Comparison of ENCODE assay signal across 8 cellular contexts in the genomic region with DNA sequence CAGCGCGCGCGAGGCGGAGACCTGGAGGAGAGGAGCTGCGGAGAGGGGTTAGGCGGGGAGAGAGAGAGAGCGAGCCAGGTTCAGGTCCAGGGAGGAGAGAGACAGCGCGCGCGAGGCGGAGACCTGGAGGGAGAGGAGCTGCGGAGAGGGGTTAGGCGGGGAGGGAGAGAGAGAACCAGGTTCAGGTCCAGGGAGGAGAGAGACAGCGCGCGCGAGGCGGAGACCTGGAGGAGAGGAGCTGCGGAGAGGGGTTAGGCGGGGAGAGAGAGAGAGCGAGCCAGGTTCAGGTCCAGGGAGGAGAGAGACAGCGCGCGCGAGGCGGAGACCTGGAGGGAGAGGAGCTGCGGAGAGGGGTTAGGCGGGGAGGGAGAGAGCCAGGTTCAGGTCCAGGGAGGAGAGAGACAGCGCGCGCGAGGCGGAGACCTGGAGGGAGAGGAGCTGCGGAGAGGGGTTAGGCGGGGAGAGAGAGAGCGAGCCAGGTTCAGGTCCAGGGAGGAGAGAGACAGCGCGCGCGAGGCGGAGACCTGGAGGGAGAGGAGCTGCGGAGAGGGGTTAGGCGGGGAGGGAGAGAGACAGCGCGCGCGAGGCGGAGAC. TPM values are rescaled to one million over a fixed set of nuclear protein-coding genes. Genes with fewer than 3 reads are reported as not detected.
A peak's percentile ranks its signal among the peaks of the same experiment; 100 is the strongest.
DNase-seq lines count a peak whose midpoint lies in the region; ATAC-seq, FAIRE-seq and TF ChIP-seq lines count a peak whose summit lies in the region.
"Not testable (repeated sequence)": the region's sequence is repeated elsewhere in the genome, so short reads cannot be mapped to it uniquely, and the experiment has no call there.

No MANE protein-coding gene starts in this region.

- not testable (repeated sequence) for H3K27ac Mint-ChIP-seq in activated CD4-positive, alpha-beta T cell treated with anti-CD3 and anti-CD28 coated beads for 36 hours

- H3K23ac ChIP-seq in mesenchymal stem cell (ENCODE audit: low read length in 2 of 2) = not testable (repeated sequence)

- TF ChIP-seq POLR2A in GM12878 (IDR thresholded peaks at IDR 0.05; ENCODE audit: low read depth, low read length); prostate gland (IDR thresholded peaks at IDR 0.05); upper lobe of left lung (IDR thresholded peaks at IDR 0.05): not testable (repeated sequence)

- not testable (repeated sequence) for H3K27me3 Mint-ChIP-seq in activated CD4-positive, alpha-beta T cell treated with anti-CD3 and anti-CD28 coated beads for 36 hours

- H3K9ac ChIP-seq in DND-41 (ENCODE audit: low read depth, low read length) (peak overlapping the region; percentile 95; the same call in 1 of the 2 replicates), GM12878 (ENCODE audit: control insufficient read depth, insufficient read depth, low read length) (peak overlapping the region; percentile 2; the same call in 1 of the 2 replicates), mesenchymal stem cell (ENCODE audit: low read length) (peak overlapping the region; percentile 77)
- H3K9ac ChIP-seq in fibroblast of lung (ENCODE audit: insufficient read depth, low read length) = not testable (repeated sequence)

- not testable (repeated sequence) for DNase-seq in DND-41; MG63; GM12878 (ENCODE audit: low read depth, low spot score); mesenchymal stem cell; prostate gland (ENCODE audit: low spot score); upper lobe of left lung
- DNase-seq in activated CD4-positive, alpha-beta T cell treated with anti-CD3 and anti-CD28 coated beads for 36 hours = peak; percentile 35
- peak in 1 of 2 donors; percentile 10 for DNase-seq in fibroblast of lung (ENCODE audit: low read depth in 2 of 2)

- H2AK5ac ChIP-seq in mesenchymal stem cell (ENCODE audit: low read length, severe bottlenecking) = not testable (repeated sequence)

- H3K4me1 ChIP-seq in DND-41 (ENCODE audit: insufficient read depth, low read length) (peaks cover 34% of the 10 kb centered on the region), mesenchymal stem cell (ENCODE audit: control insufficient read depth, insufficient read depth, low read depth, low read length) (peaks cover 31% of the 10 kb centered on the region), prostate gland (replicated peaks) (peaks cover 12% of the 10 kb centered on the region), upper lobe of left lung (peaks cover 20 to 40% (median 29%) of the 10 kb centered on the region in 4 donors)
- H3K4me1 ChIP-seq in GM12878 (ENCODE audit: control insufficient read depth, insufficient read depth, low read length); fibroblast of lung (ENCODE audit: control insufficient read depth, extremely low read depth, insufficient read depth, low read length): not testable (repeated sequence)

- H3K14ac ChIP-seq in mesenchymal stem cell (ENCODE audit: low read length in 2 of 2) = not testable (repeated sequence)

- not testable (repeated sequence) for H3K9me3 Mint-ChIP-seq in activated CD4-positive, alpha-beta T cell treated with anti-CD3 and anti-CD28 coated beads for 36 hours (ENCODE audit: low read depth)

- RAD21 ChIA-PET in GM12878 (lab: Charles Lee; ENCODE audit: unreplicated experiment) = interaction anchor here (1.3 to 2.7 kb wide), 4 partner anchors 14 to 169 kb away, joined by 3 to 18 read pairs (median 7); no protein-coding TSS in a partner anchor

- SMC1A ChIA-PET in GM12878 (lab: Charles Lee; ENCODE audit: uncharacterized antibody, unreplicated experiment) = interaction anchor here (0.6 to 1.4 kb wide), 4 partner anchors 28 to 199 kb away, joined by 3 to 6 read pairs (median 4); no protein-coding TSS in a partner anchor

- not testable (repeated sequence) for H4K91ac ChIP-seq in mesenchymal stem cell (ENCODE audit: low read length)

- H2BK120ac ChIP-seq in mesenchymal stem cell (ENCODE audit: low read depth, low read length) = not testable (repeated sequence)

- TF ChIP-seq CTCF in DND-41 (IDR thresholded peaks at IDR 0.05; ENCODE audit: borderline replicate concordance, extremely low read depth, low read length, poor library complexity, severe bottlenecking); GM12878 (IDR thresholded peaks at IDR 0.05 in 2 of 3, conservative IDR thresholded peaks at IDR 0.05 in 1 of 3; ENCODE audit: control insufficient read depth in 2 of 3, extremely low read depth in 1 of 3, insufficient read depth in 1 of 3, low read depth in 3 of 3, low read length in 3 of 3); fibroblast of lung (conservative IDR thresholded peaks at IDR 0.05 in 1 of 2, IDR thresholded peaks at IDR 0.05 in 1 of 2; ENCODE audit: low read depth in 1 of 2, low read length in 2 of 2); prostate gland (IDR thresholded peaks at IDR 0.05); upper lobe of left lung (IDR thresholded peaks at IDR 0.05): not testable (repeated sequence)

- intact Hi-C loops in activated CD4-positive, alpha-beta T cell treated with anti-CD3 and anti-CD28 coated beads for 36 hours (cut with DNase I, micrococcal nuclease) = loop anchor here (5.0 to 10.0 kb wide), 3 partner anchors 138 to 1048 kb away; a partner anchor contains a TSS
- intact Hi-C loops in GM12878 (cut with micrococcal nuclease; ENCODE audit: unreplicated experiment) = loop anchor here (10.0 kb wide), 1 partner anchor 140 kb away; a partner anchor contains a TSS
- intact Hi-C loops in prostate gland (cut with DNase I) = loop anchor here (10.0 kb wide), 2 partner anchors 140 to 420 kb away; a partner anchor contains a TSS

- H3K4me3 ChIP-seq in DND-41 (ENCODE audit: low read depth in 1 of 2, low read length in 2 of 2) (peak overlapping the region; percentile 73 to 75; a peak in 3 of 4 replicates), MG63 (peak overlapping the region; percentile 35; the same call in 1 of the 2 replicates), GM12878 (peak overlapping the region; percentile 90; the same call in 1 of the 2 replicates), fibroblast of lung (replicated peaks in 1 of 4; ENCODE audit: control extremely low read depth in 1 of 4, insufficient read depth in 1 of 4, low read depth in 3 of 4, low read length in 4 of 4) (peak overlapping the region in 3 of 4 experiments; percentile 63 to 84 (median 72)), mesenchymal stem cell (ENCODE audit: insufficient read depth in 1 of 2, low read depth in 1 of 2, low read length in 2 of 2) (peak overlapping the region; percentile 37 to 83), prostate gland (peak overlapping the region; percentile 76 to 85), upper lobe of left lung (peak overlapping the region in 3 of 4 donors; percentile 98 to 100 (median 99))

- not testable (repeated sequence) for TF ChIP-seq EP300 in GM12878 (IDR thresholded peaks at IDR 0.05; ENCODE audit: borderline replicate concordance in 1 of 2, control insufficient read depth in 1 of 2, low read depth in 2 of 2, low read length in 2 of 2); upper lobe of left lung (IDR thresholded peaks at IDR 0.05)

- not testable (repeated sequence) for H2BK15ac ChIP-seq in mesenchymal stem cell (ENCODE audit: low read depth, poor library complexity, severe bottlenecking)

- not testable (repeated sequence) for H3K9me3 ChIP-seq in DND-41 (ENCODE audit: insufficient read depth, low read length, severe bottlenecking); MG63; GM12878 (replicated peaks; ENCODE audit: control insufficient read depth, insufficient read depth, low read length); fibroblast of lung (ENCODE audit: control insufficient read depth, insufficient read depth, low read depth, low read length); mesenchymal stem cell (ENCODE audit: control insufficient read depth, low read length); prostate gland; upper lobe of left lung

- H3K79me1 ChIP-seq in mesenchymal stem cell (replicated peaks; ENCODE audit: low read length, poor library complexity, severe bottlenecking) = peaks cover 27% of the 10 kb centered on the region

- not testable (repeated sequence) for H2BK5ac ChIP-seq in mesenchymal stem cell (ENCODE audit: low read depth, low read length, poor library complexity, severe bottlenecking)

- H3K4me2 ChIP-seq in DND-41 (ENCODE audit: insufficient read depth, low read length) (peak overlapping the region; percentile 97), fibroblast of lung (ENCODE audit: extremely low read depth, insufficient read depth, low read length) (peak overlapping the region; percentile 80), mesenchymal stem cell (ENCODE audit: low read length, poor library complexity, severe bottlenecking) (peak overlapping the region; percentile 81)
- H3K4me2 ChIP-seq in GM12878 (ENCODE audit: control insufficient read depth, insufficient read depth) = not testable (repeated sequence)

- not testable (repeated sequence) for ATAC-seq in DND-41 (ENCODE audit: insufficient read depth, low read depth); activated CD4-positive, alpha-beta T cell treated with anti-CD3 and anti-CD28 coated beads for 36 hours; GM12878; upper lobe of left lung (ENCODE audit: low FRiP score in 2 of 2)

- not testable (repeated sequence) for BruUV-seq in GM12878 (replicated peaks; lab: Mats Ljungman, UMichigan)

- H3K27me3 ChIP-seq in DND-41 (ENCODE audit: insufficient read depth, low read length, poor library complexity); MG63; GM12878 (replicated peaks in 1 of 2; ENCODE audit: control insufficient read depth in 2 of 2, insufficient read depth in 2 of 2, low read length in 1 of 2); fibroblast of lung (ENCODE audit: control insufficient read depth, insufficient read depth, low read length); prostate gland (replicated peaks; ENCODE audit: insufficient read depth): not testable (repeated sequence)
- H3K27me3 ChIP-seq in mesenchymal stem cell (ENCODE audit: control insufficient read depth in 1 of 2, insufficient read depth in 1 of 2, low read length in 2 of 2) = peaks cover 14 to 43% of the 10 kb centered on the region in 2 experiments
- peaks cover 0 to 39% (median 17%) of the 10 kb centered on the region in 4 donors for H3K27me3 ChIP-seq in upper lobe of left lung

- H3K18ac ChIP-seq in mesenchymal stem cell (ENCODE audit: low read depth in 1 of 2, low read length in 2 of 2) = not testable (repeated sequence)

- in situ Hi-C loops in GM12878 (cut with MboI) = not testable (repeated sequence)

- H3K36me3 Mint-ChIP-seq in activated CD4-positive, alpha-beta T cell treated with anti-CD3 and anti-CD28 coated beads for 36 hours (ENCODE audit: low read depth) = peaks cover 21% of the 10 kb centered on the region

- peaks cover 35% of the 10 kb centered on the region for H3K79me2 ChIP-seq in DND-41 (ENCODE audit: insufficient read depth, low read length)
- H3K79me2 ChIP-seq in GM12878 (ENCODE audit: control insufficient read depth, insufficient read depth, low read length) = peaks cover 21% of the 10 kb centered on the region
- not testable (repeated sequence) for H3K79me2 ChIP-seq in fibroblast of lung (ENCODE audit: control insufficient read depth, insufficient read depth, low read length)

- POLR2A ChIA-PET in activated CD4-positive, alpha-beta T cell treated with anti-CD3 and anti-CD28 coated beads for 36 hours (lab: Charles Lee) = not testable (repeated sequence)
- POLR2A ChIA-PET in GM12878 (lab: Charles Lee) = interaction anchor here (0.6 to 2.9 kb wide), 3 partner anchors 14 to 29 kb away, joined by 3 to 17 read pairs (median 9); no protein-coding TSS in a partner anchor

- not testable (repeated sequence) for FAIRE-seq in GM12878 (lab: Jason Lieb, UNC)

- peaks cover 34% of the 10 kb centered on the region for H4K20me1 ChIP-seq in DND-41 (ENCODE audit: insufficient read depth, low read length)
- not testable (repeated sequence) for H4K20me1 ChIP-seq in GM12878 (ENCODE audit: control insufficient read depth, insufficient read depth); fibroblast of lung (ENCODE audit: control insufficient read depth, extremely low read depth, insufficient read depth, low read length)

- not testable (repeated sequence) for H4K8ac ChIP-seq in mesenchymal stem cell (ENCODE audit: low read length)

- WGBS in GM12878 (ENCODE audit: insufficient coverage, insufficient replicate concordance, low lambda C conversion rate, missing lambda C conversion rate) = 0% methylated on average over 5 of the region's 50 CpGs
- 0% methylated on average over 13 of the region's 50 CpGs for WGBS in mesenchymal stem cell
- WGBS in prostate gland = 2% methylated on average over 19 of the region's 50 CpGs
- 3 to 5% methylated on average over 13 to 25 of the region's 50 CpGs for WGBS in upper lobe of left lung, 2 donors

- H2BK12ac ChIP-seq in mesenchymal stem cell (ENCODE audit: low read length in 2 of 2) = not testable (repeated sequence)

- H3K4ac ChIP-seq in mesenchymal stem cell (ENCODE audit: low read depth in 1 of 2, low read length in 2 of 2) = not testable (repeated sequence)

- peaks cover 19% of the 10 kb centered on the region for H3K36me3 ChIP-seq in DND-41 (ENCODE audit: insufficient read depth, low read length)
- not testable (repeated sequence) for H3K36me3 ChIP-seq in MG63; GM12878 (ENCODE audit: control insufficient read depth in 2 of 2, insufficient read depth in 2 of 2, low read length in 1 of 2); fibroblast of lung (ENCODE audit: control insufficient read depth, insufficient read depth, low read length); prostate gland; upper lobe of left lung
- H3K36me3 ChIP-seq in mesenchymal stem cell (ENCODE audit: control insufficient read depth in 1 of 2, insufficient read depth in 2 of 2, low read depth in 1 of 2, low read length in 2 of 2) = peaks cover 20 to 26% of the 10 kb centered on the region in 2 experiments

- CTCF ChIA-PET in activated CD4-positive, alpha-beta T cell treated with anti-CD3 and anti-CD28 coated beads for 36 hours (lab: Charles Lee) = interaction anchor here (1.3 to 1.5 kb wide), 2 partner anchors 21 to 157 kb away, joined by 4 to 6 read pairs; no protein-coding TSS in a partner anchor
- CTCF ChIA-PET in GM12878 (lab: Yijun Ruan, JAX) = interaction anchor here (1.0 to 5.4 kb wide), 2 partner anchors 11 to 28 kb away, joined by 4 to 46 read pairs; no protein-coding TSS in a partner anchor

- H3K27ac ChIP-seq in DND-41 (ENCODE audit: low read length); GM12878 (ENCODE audit: control insufficient read depth, insufficient read depth); fibroblast of lung (ENCODE audit: insufficient read depth, low read length); mesenchymal stem cell (ENCODE audit: low read length, poor library complexity, severe bottlenecking); prostate gland; upper lobe of left lung: not testable (repeated sequence)

- TF ChIP-seq RAD21 in GM12878 (IDR thresholded peaks at IDR 0.05; ENCODE audit: insufficient read depth, low read depth, low read length) = not testable (repeated sequence)

- H2AFZ ChIP-seq in DND-41 (ENCODE audit: low read depth, low read length); GM12878 (ENCODE audit: control insufficient read depth, low read depth, low read length); fibroblast of lung (ENCODE audit: low read length); mesenchymal stem cell (ENCODE audit: low read depth, low read length): not testable (repeated sequence)

- H3K4me1 Mint-ChIP-seq in activated CD4-positive, alpha-beta T cell treated with anti-CD3 and anti-CD28 coated beads for 36 hours = peaks cover 23% of the 10 kb centered on the region

- peak overlapping the region; percentile 87 for H3K4me3 Mint-ChIP-seq in activated CD4-positive, alpha-beta T cell treated with anti-CD3 and anti-CD28 coated beads for 36 hours

RNA-seq across cellular contexts. Expression of a gene that starts 31.4 kb away (rescaled TPM):
- total RNA-seq in MG63 (2014; rRNA removed; shearing (Covaris generic); ENCODE audit: low replicate concordance) = 11.3 and 19.4 TPM in 2 replicates
- 10 to 100 TPM; 49.7 to 62.7 TPM for total RNA-seq in activated CD4-positive, alpha-beta T cell treated with anti-CD3 and anti-CD28 coated beads for 36 hours
- total RNA-seq in GM12878 (2013; cell fraction: nucleolus; rRNA removed) = 139 and 145 TPM in 2 replicates
- total RNA-seq in GM12878 (2014; rRNA removed) = 28.6 and 32.5 TPM in 2 replicates
- total RNA-seq in GM12878 (2014; rRNA removed; fragmentation: Illumina TruSeq; extraction: Trizol) = 22.4 and 25.4 TPM in 2 replicates
- 48.9 and 50.3 TPM in 2 replicates for total RNA-seq in GM12878 (2021)
- polyA plus RNA-seq in GM12878 (2011; ENCODE audit: low read depth) = 26.9 TPM
- polyA plus RNA-seq in GM12878 (2011; rRNA removed) = 16.4 and 22.6 TPM in 2 replicates
- polyA plus RNA-seq in GM12878 (2011; cell fraction: cytosol; rRNA removed) = 24.5 and 26.9 TPM in 2 replicates
- polyA plus RNA-seq in GM12878 (2011; cell fraction: nucleus; rRNA removed) = 77.4 and 98.6 TPM in 2 replicates
- 40.4 and 47.5 TPM in 2 replicates for polyA plus RNA-seq in GM12878 (2012)
- polyA plus RNA-seq in GM12878 (2014; fragmentation: Illumina TruSeq; extraction: Trizol) = 18.5 and 24.8 TPM in 2 replicates
- 1 to 10 TPM; 1.6 to 7.2 TPM for polyA plus RNA-seq in GM12878 (2014; fragmentation: Nextera tagmentation; extraction: Ambion mirVana)
- 30.5 and 33.2 TPM in 2 replicates for polyA plus RNA-seq in GM12878 (2014; rRNA removed)
- 10 to 100 TPM; 52.7 to 53.0 TPM for polyA plus RNA-seq in GM12878 (2016; fragmentation: Nextera tagmentation; extraction: Ambion mirVana)
- polyA minus RNA-seq in GM12878 (2011; rRNA and poly(A)+ RNA removed) = 26.3 and 28.8 TPM in 2 replicates
- polyA minus RNA-seq in GM12878 (2011; cell fraction: cytosol; rRNA and poly(A)+ RNA removed) = 10.8 and 14.6 TPM in 2 replicates
- polyA minus RNA-seq in GM12878 (2011; cell fraction: nucleus; rRNA and poly(A)+ RNA removed) = 21.5 and 30.1 TPM in 2 replicates
- 34.5 and 36.5 TPM in 2 replicates for total RNA-seq in fibroblast of lung
- polyA plus RNA-seq in fibroblast of lung = 19.9 and 24.3 TPM in 2 replicates
- 36.3 and 49.1 TPM in 2 replicates for polyA plus RNA-seq in fibroblast of lung (2012)
- 38.8 and 41.0 TPM in 2 replicates for polyA minus RNA-seq in fibroblast of lung (ENCODE audit: low replicate concordance)
- polyA plus RNA-seq in mesenchymal stem cell (2013, experiment 1 of 2) = 24.3 TPM
- 23.1 TPM for polyA plus RNA-seq in mesenchymal stem cell (2013, experiment 2 of 2)
- 10 to 100 TPM; 44.3 to 79.7 TPM for total RNA-seq in prostate gland
- 100 to 1,000 TPM in 2 of 6 donors, 10 to 100 TPM in 4; 43.6 to 149 (median 64.5) TPM for total RNA-seq in upper lobe of left lung

RNA-seq across cellular contexts. Expression of a gene that starts 49.9 kb away (rescaled TPM):
- total RNA-seq in MG63 (2014; rRNA removed; shearing (Covaris generic); ENCODE audit: low replicate concordance) = 2.9 and 3.6 TPM in 2 replicates
- 1 to 10 TPM; 2.1 to 2.4 TPM for total RNA-seq in activated CD4-positive, alpha-beta T cell treated with anti-CD3 and anti-CD28 coated beads for 36 hours
- total RNA-seq in GM12878 (2013; cell fraction: nucleolus; rRNA removed) = 4.6 TPM in 2 replicates
- total RNA-seq in GM12878 (2014; rRNA removed) (2.8 and 3.2 TPM in 2 replicates), GM12878 (2014; rRNA removed; fragmentation: Illumina TruSeq; extraction: Trizol) (0.89 and 1.1 TPM in 2 replicates), GM12878 (2021) (2.3 and 2.5 TPM in 2 replicates), fibroblast of lung (0.50 and 0.51 TPM in 2 replicates), prostate gland (1 to 10 TPM; 4.3 to 5.3 TPM), upper lobe of left lung (1 to 10 TPM; 1.0 to 4.1 (median 1.9) TPM)
- polyA plus RNA-seq in GM12878 (2011; ENCODE audit: low read depth) = 1.1 TPM
- polyA plus RNA-seq in GM12878 (2011; rRNA removed) (1.1 and 1.6 TPM in 2 replicates), GM12878 (2014; fragmentation: Illumina TruSeq; extraction: Trizol) (1.5 and 1.7 TPM in 2 replicates), GM12878 (2014; fragmentation: Nextera tagmentation; extraction: Ambion mirVana) (under 1 TPM in 1 of 2 experiments, not detected in 1; 0.04 TPM), GM12878 (2014; rRNA removed) (4.7 and 5.2 TPM in 2 replicates), GM12878 (2016; fragmentation: Nextera tagmentation; extraction: Ambion mirVana) (1 to 10 TPM; 2.9 to 3.1 TPM), fibroblast of lung (0.78 and 0.84 TPM in 2 replicates)
- polyA plus RNA-seq in GM12878 (2011; cell fraction: cytosol; rRNA removed) = 1.6 and 2.1 TPM in 2 replicates
- polyA plus RNA-seq in GM12878 (2011; cell fraction: nucleus; rRNA removed) = 4.8 and 5.6 TPM in 2 replicates
- polyA plus RNA-seq in GM12878 (2012) = 1.6 and 1.9 TPM in 2 replicates
- 0.44 and 0.82 TPM in 2 replicates for polyA minus RNA-seq in GM12878 (2011; rRNA and poly(A)+ RNA removed)
- polyA minus RNA-seq in GM12878 (2011; cell fraction: cytosol; rRNA and poly(A)+ RNA removed) = 0.62 TPM in 1 of 2 replicates, not detected in the other
- polyA minus RNA-seq in GM12878 (2011; cell fraction: nucleus; rRNA and poly(A)+ RNA removed) = 1.8 and 2.9 TPM in 2 replicates
- polyA plus RNA-seq in fibroblast of lung (2012) = 0.73 and 0.83 TPM in 2 replicates
- 0.63 and 0.90 TPM in 2 replicates for polyA minus RNA-seq in fibroblast of lung (ENCODE audit: low replicate concordance)
- polyA plus RNA-seq in mesenchymal stem cell (2013, experiment 1 of 2) = 1.1 TPM
- 1.1 TPM for polyA plus RNA-seq in mesenchymal stem cell (2013, experiment 2 of 2)

Comparison
In these comparisons a context has a peak if more than half of its experiments do, and no peak if none do; other contexts are left out.
1. H3K4me3 ChIP-seq: peak in every context shown above with its lines; median percentile 99 in upper lobe of left lung; 90 in GM12878; 80 in prostate gland; 74 in DND-41; 72 in fibroblast of lung; 60 in mesenchymal stem cell; 35 in MG63.